1 cellular context compared by ENCODE assay signal in genomic region chr9:90433398-90433890, GRCh38.
A peak's percentile ranks its signal among the peaks of the same experiment; 100 is the strongest.
TF ChIP-seq lines count a peak whose summit lies in the region.

No MANE protein-coding gene starts in this region.

TF ChIP-seq in H1, 55 proteins besides CTCF, POLR2A, EP300 and RAD21 (continued from another document):
- TF ChIP-seq RFX5 (IDR thresholded peaks at IDR 0.05; ENCODE audit: borderline replicate concordance, low read depth, low read length) (no peak), CREB1 (IDR thresholded peaks at IDR 0.05) (peak; percentile 57), SP2 (IDR thresholded peaks at IDR 0.05; ENCODE audit: low read length) (no peak), SUZ12 (IDR thresholded peaks at IDR 0.05; ENCODE audit: low read length) (no peak), ZNF274 (IDR thresholded peaks at IDR 0.05; ENCODE audit: borderline replicate concordance, extremely low read depth, low read length) (no peak), CEBPB (IDR thresholded peaks at IDR 0.05; ENCODE audit: low read depth, low read length) (no peak), NANOG (IDR thresholded peaks at IDR 0.05; ENCODE audit: insufficient read depth, low read depth, low read length, poor library complexity, severe bottlenecking) (peak; percentile 35), TCF12 (IDR thresholded peaks at IDR 0.05; ENCODE audit: low read depth, low read length) (no peak), HDAC6 (IDR thresholded peaks at IDR 0.05; ENCODE audit: low read depth, low read length) (no peak), MAFK (IDR thresholded peaks at IDR 0.05; ENCODE audit: low read depth, low read length) (no peak), CHD7 (IDR thresholded peaks at IDR 0.05; ENCODE audit: insufficient replicate concordance, low read length) (no peak), EZH2 (IDR thresholded peaks at IDR 0.05; ENCODE audit: low read depth, low read length, severe bottlenecking) (no peak), EGR1 (IDR thresholded peaks at IDR 0.05; ENCODE audit: borderline replicate concordance, low read depth, low read length) (no peak), JUND (IDR thresholded peaks at IDR 0.05; ENCODE audit: low read length) (no peak), SIN3A (conservative IDR thresholded peaks at IDR 0.05 in 1 of 2, IDR thresholded peaks at IDR 0.05 in 1 of 2; ENCODE audit: low read depth in 1 of 2, low read length in 2 of 2) (peak in 1 of 2 experiments; percentile 88; a peak in 2 of 4 replicates), SIX5 (IDR thresholded peaks at IDR 0.05; ENCODE audit: low read depth, low read length) (no peak), TAF7 (optimal IDR thresholded peaks at IDR 0.05; ENCODE audit: borderline replicate concordance, low read depth, low read length) (no peak), RNF2 (IDR thresholded peaks at IDR 0.05; ENCODE audit: borderline replicate concordance, low read depth, low read length, missing control alignments, poor library complexity, severe bottlenecking) (no peak), TEAD4 (IDR thresholded peaks at IDR 0.05; ENCODE audit: low read depth, low read length) (peak; percentile 67; the same call in 1 of the 2 replicates), SAP30 (IDR thresholded peaks at IDR 0.05; ENCODE audit: insufficient read depth, insufficient replicate concordance, low read length) (peak; percentile 61), GTF2F1 (IDR thresholded peaks at IDR 0.05; ENCODE audit: borderline replicate concordance, low read depth, low read length) (no peak), MAX (IDR thresholded peaks at IDR 0.05) (0 out of 2 replicates have a peak, but pooled peaks have one; percentile 22), TAF1 (IDR thresholded peaks at IDR 0.05; ENCODE audit: low read depth, low read length) (no peak), HDAC2 (IDR thresholded peaks at IDR 0.05; ENCODE audit: borderline replicate concordance in 1 of 2, low read depth in 2 of 2, low read length in 2 of 2) (peak in 1 of 2 experiments; percentile 58; a peak in 1 of 4 replicates), CTBP2 (IDR thresholded peaks at IDR 0.05; ENCODE audit: borderline replicate concordance, insufficient read depth, insufficient read length, low read length) (peak; percentile 43), PHF8 (conservative IDR thresholded peaks at IDR 0.05; ENCODE audit: low read depth, low read length) (no peak), NRF1 (IDR thresholded peaks at IDR 0.05; ENCODE audit: low read depth, low read length) (no peak), RBBP5 (IDR thresholded peaks at IDR 0.05; ENCODE audit: borderline replicate concordance, low read depth, low read length) (no peak), BCL11A (IDR thresholded peaks at IDR 0.05; ENCODE audit: low read depth in 2 of 2, low read length in 2 of 2) (no peak), E2F6 (IDR thresholded peaks at IDR 0.05) (0 out of 2 replicates have a peak, but pooled peaks have one; percentile 15), KDM1A (IDR thresholded peaks at IDR 0.05; ENCODE audit: borderline replicate concordance, low read length) (no peak), KDM4A (IDR thresholded peaks at IDR 0.05; ENCODE audit: low read depth, low read length, severe bottlenecking) (no peak), ASH2L (IDR thresholded peaks at IDR 0.05; ENCODE audit: low read length) (peak; percentile 53), BACH1 (IDR thresholded peaks at IDR 0.05; ENCODE audit: low read length) (0 out of 2 replicates have a peak, but pooled peaks have one; percentile 10), USF2 (IDR thresholded peaks at IDR 0.05; ENCODE audit: low read length) (no peak), GABPA (IDR thresholded peaks at IDR 0.05; ENCODE audit: borderline replicate concordance, insufficient read depth, low read length) (no peak), CHD1 (IDR thresholded peaks at IDR 0.05; ENCODE audit: low read depth, low read length) (no peak), SRF (IDR thresholded peaks at IDR 0.05; ENCODE audit: low read depth, low read length) (no peak), SP4 (IDR thresholded peaks at IDR 0.05; ENCODE audit: low read length) (no peak), CBX5 (IDR thresholded peaks at IDR 0.05; ENCODE audit: low read depth, low read length) (no peak), TBP (IDR thresholded peaks at IDR 0.05; ENCODE audit: low read depth, low read length) (no peak), BRCA1 (IDR thresholded peaks at IDR 0.05; ENCODE audit: low read depth, low read length) (no peak), YY1 (IDR thresholded peaks at IDR 0.05; ENCODE audit: low read depth, low read length) (0 out of 2 replicates have a peak, but pooled peaks have one; percentile 22), FOSL1 (IDR thresholded peaks at IDR 0.05; ENCODE audit: insufficient read depth, low read depth, low read length) (no peak)
